25 cellular contexts compared by ENCODE assay signal in genomic region chrX:122878269-122878668, GRCh38.
"Had no signal": no experiment of that assay in that cellular context is flagged by ENCODE, and none has a peak within 500 bp of the region (broad histone marks: within the 10 kb centered on the region; RNA-seq: fewer than 3 reads in every experiment).

No MANE protein-coding gene starts in this region.

- DNase-seq: cortex of kidney; effector CD8-positive, alpha-beta T cell; effector memory CD8-positive, alpha-beta T cell; endodermal cell; erythroblast; esophagus squamous epithelium; foreskin melanocyte; gastrocnemius medialis; glutamatergic neuron; head of caudate nucleus; heart right ventricle; hippocampal formation; left cardiac atrium; left lung; left ventricle myocardium superior; lower lobe of right lung; mesenchymal stem cell; mucosa of descending colon; naive B cell; naive thymus-derived CD8-positive, alpha-beta T cell had no signal

- H3K4me3 ChIP-seq: esophagus squamous epithelium, gastrocnemius medialis, heart right ventricle, left lung, lower lobe of right lung, mucosa of descending colon had no signal

- ATAC-seq: effector memory CD8-positive, alpha-beta T cell; esophagus mucosa; gastrocnemius medialis; heart right ventricle; left cardiac atrium; left lung; left ventricle myocardium superior; lower lobe of right lung; mucosa of descending colon; naive thymus-derived CD8-positive, alpha-beta T cell had no signal

- H3K27me3 ChIP-seq: esophagus squamous epithelium, gastrocnemius medialis, heart right ventricle, left lung had no signal

- H3K36me3 ChIP-seq: esophagus squamous epithelium, gastrocnemius medialis, heart right ventricle, left lung, lower lobe of right lung had no signal

- H3K9me3 ChIP-seq: esophagus squamous epithelium, gastrocnemius medialis, left lung, lower lobe of right lung, mucosa of descending colon had no signal

- H3K27ac ChIP-seq: epithelial cell of prostate, esophagus squamous epithelium, gastrocnemius medialis, heart right ventricle, left lung, lower lobe of right lung had no signal

- H3K4me1 ChIP-seq: esophagus squamous epithelium, gastrocnemius medialis, heart right ventricle, left lung, lower lobe of right lung had no signal

- FAIRE-seq: endometrium, islet of Langerhans, keratinocyte had no signal
